8 cellular contexts compared by ENCODE assay signal in genomic region chr15:91116379-91117067, GRCh38. TPM values are rescaled to one million over a fixed set of nuclear protein-coding genes. Genes with fewer than 3 reads are reported as not detected.
A peak's percentile ranks its signal among the peaks of the same experiment; 100 is the strongest.
DNase-seq lines count a peak whose midpoint lies in the region; ATAC-seq and TF ChIP-seq lines count a peak whose summit lies in the region.

No MANE protein-coding gene starts in this region.

- H3K4me1 Mint-ChIP-seq in activated CD4-positive, alpha-beta T cell treated with anti-CD3 and anti-CD28 coated beads for 36 hours = no peaks in the 10 kb centered on the region
- peaks cover 6% of the 10 kb centered on the region for H3K4me1 Mint-ChIP-seq in activated CD4-positive, alpha-beta T cell treated with anti-CD3 and anti-CD28 coated beads, Interleukin-2, amount 10 ng/mL, durations not matched to agents 24 days and 14 days
- H3K4me1 Mint-ChIP-seq in stimulated activated naive B cell treated with anti-CD40 and anti-IgM and Interleukin-4, amounts not matched to agents 10 μg/mL and 1 μg/mL and 100 μg/mL, for 72 hours = peaks cover 0 to 4% of the 10 kb centered on the region in 2 donors

- peaks cover 19% of the 10 kb centered on the region for H3K27me3 Mint-ChIP-seq in activated CD4-positive, alpha-beta T cell treated with anti-CD3 and anti-CD28 coated beads for 36 hours
- peaks cover 24% of the 10 kb centered on the region for H3K27me3 Mint-ChIP-seq in activated CD4-positive, alpha-beta T cell treated with anti-CD3 and anti-CD28 coated beads, Interleukin-2, amount 10 ng/mL, durations not matched to agents 24 days and 14 days
- peaks cover 21 to 33% of the 10 kb centered on the region in 2 donors for H3K27me3 Mint-ChIP-seq in stimulated activated naive B cell treated with anti-CD40 and anti-IgM and Interleukin-4, amounts not matched to agents 10 μg/mL and 1 μg/mL and 100 μg/mL, for 72 hours

- no peak for DNase-seq in activated CD4-positive, alpha-beta T cell treated with anti-CD3 and anti-CD28 coated beads for 36 hours
- DNase-seq in activated CD4-positive, alpha-beta T cell treated with anti-CD3 and anti-CD28 coated beads, Interleukin-2, amount 10 ng/mL, durations not matched to agents 24 days and 14 days = no peak
- no peak for DNase-seq in WERI-Rb-1
- no peak for DNase-seq in stimulated activated naive B cell treated with anti-CD40 and anti-IgM and Interleukin-4, amounts not matched to agents 10 μg/mL and 1 μg/mL and 100 μg/mL, for 72 hours
- DNase-seq in NCI-H2107 treated with DMSO at 0.1 percent for 48 hours (lab: John Stamatoyannopoulos, UW; ENCODE audit: unreplicated experiment) = no peak
- DNase-seq in pons (ENCODE audit: low spot score) = no peak
- no peak for DNase-seq in G401 (ENCODE audit: low spot score)

- H3K36me3 ChIP-seq in WERI-Rb-1 = no peaks in the 10 kb centered on the region

- H3K9me3 ChIP-seq in WERI-Rb-1 (ENCODE audit: severe bottlenecking) = peaks cover 8% of the 10 kb centered on the region

- no peak overlapping the region for H3K4me3 ChIP-seq in WERI-Rb-1 (ENCODE audit: low read depth, low read length)

- peak; percentile 36 for ATAC-seq in activated CD4-positive, alpha-beta T cell treated with anti-CD3 and anti-CD28 coated beads for 36 hours
- peak; percentile 91 for ATAC-seq in HG03159 (IDR thresholded peaks at IDR 0.05; ENCODE audit: unreplicated experiment)
- ATAC-seq in stimulated activated naive B cell treated with anti-CD40 and anti-IgM and Interleukin-4, amounts not matched to agents 10 μg/mL and 1 μg/mL and 100 μg/mL, for 72 hours (replicated peaks) = peak; percentile 64 to 85

- in situ Hi-C loops in G401 (cut with HindIII; ENCODE audit: low sequenced_read_pairs) = no loop called here

- H3K27me3 ChIP-seq in WERI-Rb-1 (ENCODE audit: insufficient read depth, low read depth, severe bottlenecking) = no peaks in the 10 kb centered on the region

- CTCF ChIA-PET in activated CD4-positive, alpha-beta T cell treated with anti-CD3 and anti-CD28 coated beads for 36 hours (lab: Charles Lee) = interaction anchor here (0.7 kb wide), 1 partner anchor 155 kb away, joined by 4 read pairs; no protein-coding TSS in a partner anchor

- POLR2A ChIA-PET in activated CD4-positive, alpha-beta T cell treated with anti-CD3 and anti-CD28 coated beads for 36 hours (lab: Charles Lee) = no interaction called here

- H3K9me3 Mint-ChIP-seq in activated CD4-positive, alpha-beta T cell treated with anti-CD3 and anti-CD28 coated beads for 36 hours (ENCODE audit: low read depth) = no peaks in the 10 kb centered on the region
- no peaks in the 10 kb centered on the region for H3K9me3 Mint-ChIP-seq in activated CD4-positive, alpha-beta T cell treated with anti-CD3 and anti-CD28 coated beads, Interleukin-2, amount 10 ng/mL, durations not matched to agents 24 days and 14 days
- peaks cover 0 to 7% of the 10 kb centered on the region in 2 donors for H3K9me3 Mint-ChIP-seq in stimulated activated naive B cell treated with anti-CD40 and anti-IgM and Interleukin-4, amounts not matched to agents 10 μg/mL and 1 μg/mL and 100 μg/mL, for 72 hours

- intact Hi-C loops in activated CD4-positive, alpha-beta T cell treated with anti-CD3 and anti-CD28 coated beads for 36 hours (cut with DNase I, micrococcal nuclease) = no loop called here
- intact Hi-C loops in activated CD4-positive, alpha-beta T cell treated with anti-CD3 and anti-CD28 coated beads, Interleukin-2, amount 10 ng/mL, durations not matched to agents 24 days and 14 days (cut with micrococcal nuclease) = no loop called here

- no peak for TF ChIP-seq CTCF in WERI-Rb-1 (IDR thresholded peaks at IDR 0.05; ENCODE audit: low read depth, low read length)

- H3K27ac ChIP-seq in WERI-Rb-1 = peak overlapping the region; percentile 91

- no peak overlapping the region for H3K27ac Mint-ChIP-seq in activated CD4-positive, alpha-beta T cell treated with anti-CD3 and anti-CD28 coated beads for 36 hours
- no peak overlapping the region for H3K27ac Mint-ChIP-seq in activated CD4-positive, alpha-beta T cell treated with anti-CD3 and anti-CD28 coated beads, Interleukin-2, amount 10 ng/mL, durations not matched to agents 24 days and 14 days
- H3K27ac Mint-ChIP-seq in stimulated activated naive B cell treated with anti-CD40 and anti-IgM and Interleukin-4, amounts not matched to agents 10 μg/mL and 1 μg/mL and 100 μg/mL, for 72 hours = no peak overlapping the region

- no peak overlapping the region for H3K4me3 Mint-ChIP-seq in activated CD4-positive, alpha-beta T cell treated with anti-CD3 and anti-CD28 coated beads for 36 hours
- no peak overlapping the region for H3K4me3 Mint-ChIP-seq in activated CD4-positive, alpha-beta T cell treated with anti-CD3 and anti-CD28 coated beads, Interleukin-2, amount 10 ng/mL, durations not matched to agents 24 days and 14 days
- H3K4me3 Mint-ChIP-seq in stimulated activated naive B cell treated with anti-CD40 and anti-IgM and Interleukin-4, amounts not matched to agents 10 μg/mL and 1 μg/mL and 100 μg/mL, for 72 hours = no peak overlapping the region

- H3K36me3 Mint-ChIP-seq in activated CD4-positive, alpha-beta T cell treated with anti-CD3 and anti-CD28 coated beads for 36 hours (ENCODE audit: low read depth) = no peaks in the 10 kb centered on the region
- no peaks in the 10 kb centered on the region for H3K36me3 Mint-ChIP-seq in activated CD4-positive, alpha-beta T cell treated with anti-CD3 and anti-CD28 coated beads, Interleukin-2, amount 10 ng/mL, durations not matched to agents 24 days and 14 days (ENCODE audit: low read depth)
- H3K36me3 Mint-ChIP-seq in stimulated activated naive B cell treated with anti-CD40 and anti-IgM and Interleukin-4, amounts not matched to agents 10 μg/mL and 1 μg/mL and 100 μg/mL, for 72 hours = no peaks in the 10 kb centered on the region

RNA-seq across cellular contexts. Expression of gene SV2B, which starts 16.5 kb away (rescaled TPM):
- total RNA-seq in activated CD4-positive, alpha-beta T cell treated with anti-CD3 and anti-CD28 coated beads for 36 hours = under 1 TPM; 0.05 TPM
- total RNA-seq in activated CD4-positive, alpha-beta T cell treated with anti-CD3 and anti-CD28 coated beads, Interleukin-2, amount 10 ng/mL, durations not matched to agents 24 days and 14 days = 0.05 and 0.07 TPM in 2 replicates
- not detected in 2 replicates for total RNA-seq in G401 (2014; rRNA removed; shearing (Covaris generic))

Comparison
In these comparisons a context has a peak if more than half of its experiments do, and no peak if none do; other contexts are left out.
1. ATAC-seq: peak in every context shown above with its lines; median percentile 91 in HG03159; 74 in stimulated activated naive B cell treated with anti-CD40 and anti-IgM and Interleukin-4, amounts not matched to agents 10 μg/mL and 1 μg/mL and 100 μg/mL, for 72 hours; 36 in activated CD4-positive, alpha-beta T cell treated with anti-CD3 and anti-CD28 coated beads for 36 hours.